In the genomic region with DNA sequence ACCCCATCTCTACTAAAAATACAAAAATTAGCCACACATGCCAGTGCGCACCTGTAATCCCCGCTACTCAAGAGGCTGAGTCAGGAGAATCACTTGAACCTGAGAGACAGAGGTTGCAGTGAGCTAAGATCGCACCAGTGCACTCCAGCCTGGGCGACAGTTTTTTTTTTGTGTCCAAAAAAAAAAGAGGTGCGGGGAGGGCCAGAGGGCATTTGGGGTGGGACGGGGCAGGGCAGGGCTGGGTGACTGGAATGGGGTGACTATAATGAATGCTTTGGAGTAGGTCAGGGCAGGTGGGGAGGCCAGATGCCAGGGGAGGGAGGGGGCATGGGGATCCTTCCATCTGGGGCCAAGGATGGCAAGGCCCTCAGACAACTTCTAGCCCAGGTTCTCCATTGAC, we compare ENCODE assay signal across 12 cellular contexts. TPM values are rescaled to one million over a fixed set of nuclear protein-coding genes. Genes with fewer than 3 reads are reported as not detected.
A peak's percentile ranks its signal among the peaks of the same experiment; 100 is the strongest.
DNase-seq lines count a peak whose midpoint lies in the region; ATAC-seq and TF ChIP-seq lines count a peak whose summit lies in the region.
"Had no signal": no experiment of that assay in that cellular context is flagged by ENCODE, and none has a peak within 500 bp of the region (broad histone marks: within the 10 kb centered on the region; RNA-seq: fewer than 3 reads in every experiment).

No MANE protein-coding gene starts in this region.

- DNase-seq in AG04450 (ENCODE audit: low read depth, low spot score) (no peak), SK-N-MC (ENCODE audit: low read depth, low spot score) (no peak), hepatocyte (ENCODE audit: low spot score) (no peak), NCI-H1436 treated with DMSO at 0.1 percent for 48 hours (lab: John Stamatoyannopoulos, UW) (no peak), NCI-H146 (lab: John Stamatoyannopoulos, UW) (no peak)
- DNase-seq in activated CD4-positive, alpha-beta T cell treated with anti-CD3 and anti-CD28 coated beads for 4 hours: no peak
- DNase-seq: activated CD8-positive, alpha-beta memory T cell treated with anti-CD3 and anti-CD28 coated beads, Interleukin-2, amount 10 ng/mL, durations not matched to agents 7 days and 5 days; activated naive CD8-positive, alpha-beta T cell treated with anti-CD3 and anti-CD28 coated beads, Interleukin-2, amount 50 U/mL, for 24 hours; stimulated activated CD4-positive, alpha-beta T cell treated with anti-CD3 and anti-CD28 coated beads, Interleukin-4, amount 100 ng/mL, for 4 hours had no signal

- CTCF ChIA-PET in AG04450 (lab: Charles Lee): interaction anchor here (0.6 kb wide), 1 partner anchor 72 kb away, joined by 3 read pairs; no protein-coding TSS in a partner anchor

- no peaks in the 10 kb centered on the region for H3K9me2 ChIP-seq in hepatocyte (replicated peaks; ENCODE audit: insufficient read depth)

- peak overlapping the region; percentile 91 for H3K27ac ChIP-seq in AG04450 (ENCODE audit: low read depth, low read length)
- peak overlapping the region; percentile 89 for H3K27ac ChIP-seq in SK-N-MC
- peak overlapping the region; percentile 95 for H3K27ac ChIP-seq in hepatocyte
- H3K27ac ChIP-seq in rectal smooth muscle tissue (ENCODE audit: low read depth, low read length): peak overlapping the region; percentile 99
- H3K27ac ChIP-seq: neutrophil had no signal

- POLR2A ChIA-PET in AG04450 (lab: Yijun Ruan, JAX): no interaction called here

- H3K4me1 ChIP-seq in hepatocyte (ENCODE audit: insufficient read depth): peaks cover 54% of the 10 kb centered on the region
- peaks cover 33% of the 10 kb centered on the region for H3K4me1 ChIP-seq in rectal smooth muscle tissue (ENCODE audit: control insufficient read depth, insufficient read depth, low read length)

- H3K9ac ChIP-seq in SK-N-MC (ENCODE audit: insufficient read length) (peak overlapping the region; percentile 34), rectal smooth muscle tissue (ENCODE audit: low read length) (no peak overlapping the region)

- H3K27me3 ChIP-seq in AG04450 (ENCODE audit: control insufficient read depth, insufficient read depth, low read length): no peaks in the 10 kb centered on the region
- no peaks in the 10 kb centered on the region for H3K27me3 ChIP-seq in hepatocyte
- H3K27me3 ChIP-seq in rectal smooth muscle tissue (ENCODE audit: control insufficient read depth, insufficient read depth, low read length): no peaks in the 10 kb centered on the region

- H3K4me2 ChIP-seq in hepatocyte: peak overlapping the region; percentile 76

- WGBS in hepatocyte (ENCODE audit: low lambda C conversion rate, missing lambda C conversion rate): 82% methylated on average over 4 of the region's 6 CpGs

- no peak for ATAC-seq in GM21717 (IDR thresholded peaks at IDR 0.05; ENCODE audit: unreplicated experiment)
- ATAC-seq: activated CD8-positive, alpha-beta memory T cell treated with anti-CD3 and anti-CD28 coated beads, Interleukin-2, amount 10 ng/mL, durations not matched to agents 7 days and 5 days; activated naive CD8-positive, alpha-beta T cell treated with anti-CD3 and anti-CD28 coated beads, Interleukin-2, amount 50 U/mL, for 24 hours had no signal

- H4K20me1 ChIP-seq in hepatocyte (ENCODE audit: insufficient read depth, poor library complexity, severe bottlenecking): peaks cover 46% of the 10 kb centered on the region

- H3K4me3 ChIP-seq in AG04450 (ENCODE audit: low read depth, low read length) (no peak overlapping the region), SK-N-MC (peak overlapping the region; percentile 71), hepatocyte (no peak overlapping the region), rectal smooth muscle tissue (ENCODE audit: low read length) (peak overlapping the region; percentile 39)

- H2AFZ ChIP-seq in hepatocyte: no peak overlapping the region

- peaks cover 95% of the 10 kb centered on the region for H3K79me2 ChIP-seq in hepatocyte

- H3K9me3 ChIP-seq in AG04450 (ENCODE audit: control insufficient read depth, insufficient read depth, low read length) (no peaks in the 10 kb centered on the region), SK-N-MC (ENCODE audit: low read depth, low read length) (no peaks in the 10 kb centered on the region), hepatocyte (ENCODE audit: low read depth) (no peaks in the 10 kb centered on the region)
- H3K9me3 ChIP-seq: neutrophil had no signal

- no peak for TF ChIP-seq CTCF in AG04450 (IDR thresholded peaks at IDR 0.05; ENCODE audit: low read depth, low read length)
- no peak for TF ChIP-seq CTCF in hepatocyte (IDR thresholded peaks at IDR 0.05; ENCODE audit: poor library complexity)

- H3K36me3 ChIP-seq in SK-N-MC (ENCODE audit: insufficient read depth, low read length) (peaks cover 3% of the 10 kb centered on the region; the same call in 1 of the 2 replicates), hepatocyte (replicated peaks; ENCODE audit: insufficient read depth, low read depth) (no peaks in the 10 kb centered on the region), rectal smooth muscle tissue (ENCODE audit: control insufficient read depth, insufficient read depth, low read length) (no peaks in the 10 kb centered on the region)
- H3K36me3 ChIP-seq: neutrophil had no signal

RNA-seq across cellular contexts. Expression of a gene that starts 23.5 kb away (rescaled TPM):
- polyA plus RNA-seq in AG04450 (2011; rRNA removed): 23.5 and 27.3 TPM in 2 replicates
- polyA minus RNA-seq in AG04450 (2011; rRNA and poly(A)+ RNA removed): 28.1 and 37.7 TPM in 2 replicates
- total RNA-seq in hepatocyte: 27.8 and 34.9 TPM in 2 replicates
- polyA plus RNA-seq in hepatocyte: 39.6 and 46.7 TPM in 2 replicates

Comparison
In these comparisons a context has a peak if more than half of its experiments do, and no peak if none do; other contexts are left out.
1. H3K4me3 ChIP-seq: peak in SK-N-MC (single experiment) and rectal smooth muscle tissue (single experiment); none in AG04450 (single experiment) and hepatocyte (single experiment).
2. Peak in every context shown above with its lines, with median percentiles within 50 percentile points of each other: H3K27ac ChIP-seq.